ENCODE assay signal across 8 cellular contexts in the genomic region with DNA sequence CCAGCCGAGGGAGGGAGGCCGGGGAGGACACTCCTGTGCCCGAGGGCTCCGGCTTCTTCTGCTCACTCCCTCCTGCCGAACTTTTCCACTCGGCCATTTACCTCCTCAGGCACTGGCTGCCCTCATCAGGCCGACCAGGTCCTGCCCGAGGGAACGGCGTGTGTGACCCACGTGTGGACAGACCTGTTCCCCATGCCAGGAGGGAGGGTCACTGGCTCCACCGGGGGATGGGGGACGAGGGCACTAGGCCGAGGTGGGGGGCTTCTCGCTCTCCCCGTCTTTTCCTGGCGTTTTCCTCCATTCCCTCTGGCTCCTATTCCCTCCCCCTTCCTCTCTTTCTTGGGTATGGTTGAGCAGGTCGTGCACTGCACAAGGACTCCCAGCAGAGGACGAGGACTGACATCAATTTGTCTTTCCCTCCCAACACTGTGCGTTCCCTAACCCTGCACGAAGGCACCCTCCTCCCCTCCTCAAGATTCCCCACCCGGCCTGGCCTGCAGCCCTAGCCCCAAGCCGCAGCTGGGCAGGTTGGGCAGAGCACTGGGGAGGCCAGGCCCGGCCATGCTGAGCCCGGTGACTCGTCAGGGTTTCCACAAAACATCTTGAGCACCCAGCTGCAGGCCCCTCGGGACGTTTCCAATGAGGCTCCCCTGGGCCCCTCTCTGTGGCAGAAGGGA. TPM values are rescaled to one million over a fixed set of nuclear protein-coding genes. Genes with fewer than 3 reads are reported as not detected.
DNase-seq lines count a peak whose midpoint lies in the region; ATAC-seq, FAIRE-seq and TF ChIP-seq lines count a peak whose summit lies in the region.

No MANE protein-coding gene starts in this region.

- peaks cover 2% of the 10 kb centered on the region for H3K36me3 ChIP-seq in mesendoderm (ENCODE audit: control insufficient read depth, insufficient read depth, low read length)

- no peak overlapping the region for H3K27ac ChIP-seq in mesendoderm (ENCODE audit: low read depth, low read length)

- peak overlapping the region; percentile 89 for H3K4me2 ChIP-seq in mesendoderm (ENCODE audit: low read length)

- H3K79me2 ChIP-seq in mesendoderm (ENCODE audit: control insufficient read depth, insufficient read depth, low read length) = no peaks in the 10 kb centered on the region

- H3K4ac ChIP-seq in mesendoderm (ENCODE audit: low read depth, low read length) = no peak overlapping the region

- H4K5ac ChIP-seq in mesendoderm (ENCODE audit: low read length) = no peak overlapping the region

- H3K4me3 ChIP-seq in astrocyte of the spinal cord (ENCODE audit: low read depth, low read length) (peak overlapping the region; percentile 21), mesendoderm (ENCODE audit: low read length) (peak overlapping the region; percentile 28)

- no peaks in the 10 kb centered on the region for H3K79me1 ChIP-seq in mesendoderm (ENCODE audit: low read length)

- peak overlapping the region; percentile 68 for H3K9ac ChIP-seq in mesendoderm (ENCODE audit: low read length)

- no CpG with 5 or more reads among the region's 28 CpGs for WGBS in mesendoderm (ENCODE audit: extremely low coverage, insufficient coverage, low lambda C conversion rate)

- TF ChIP-seq POLR2A in H54 (IDR thresholded peaks at IDR 0.05; ENCODE audit: low read depth, low read length) = no peak

- no peak overlapping the region for H2BK15ac ChIP-seq in mesendoderm (replicated peaks; ENCODE audit: low read depth)

- H3K23ac ChIP-seq in mesendoderm (ENCODE audit: low read length) = no peak overlapping the region

- ATAC-seq in GM19324 (IDR thresholded peaks at IDR 0.05; ENCODE audit: low FRiP score, unreplicated experiment) (no peak), HG03039 (IDR thresholded peaks at IDR 0.05; ENCODE audit: unreplicated experiment) (no peak)

- DNase-seq in AG20443 (ENCODE audit: low spot score) (peak; percentile 28), H54 (ENCODE audit: insufficient read length, low spot score) (peak; percentile 66), astrocyte of the spinal cord (ENCODE audit: low read depth, low spot score) (no peak), mesendoderm (peak; percentile 23), NCI-H2196 (lab: John Stamatoyannopoulos, UW; ENCODE audit: unreplicated experiment) (no peak), NCI-H2171 treated with DMSO at 0.1 percent for 48 hours (lab: John Stamatoyannopoulos, UW) (no peak)

- FAIRE-seq in H54 (lab: Jason Lieb, UNC) = no peak

- H2BK5ac ChIP-seq in mesendoderm (ENCODE audit: low read length) = no peak overlapping the region

- H3K27me3 ChIP-seq in mesendoderm (ENCODE audit: insufficient read depth, low read length, poor library complexity) = peaks cover 6% of the 10 kb centered on the region

- no peak for TF ChIP-seq CTCF in astrocyte of the spinal cord (IDR thresholded peaks at IDR 0.05; ENCODE audit: low read depth, low read length)

- in situ Hi-C loops in astrocyte of the spinal cord (cut with HindIII; ENCODE audit: low sequenced_read_pairs) = no loop called here

- H3K56ac ChIP-seq in mesendoderm (ENCODE audit: low read length) = peak overlapping the region; percentile 84

- H2BK120ac ChIP-seq in mesendoderm (ENCODE audit: low read depth, low read length) = no peak overlapping the region

- H2AK5ac ChIP-seq in mesendoderm (ENCODE audit: low read length) = no peak overlapping the region

- H3K18ac ChIP-seq in mesendoderm (ENCODE audit: low read length) = no peak overlapping the region

- no peak overlapping the region for H4K8ac ChIP-seq in mesendoderm (ENCODE audit: low read depth, low read length)

- H3K4me1 ChIP-seq in mesendoderm (ENCODE audit: control insufficient read depth, low read depth, low read length) = no peaks in the 10 kb centered on the region

RNA-seq across cellular contexts. Expression of a gene that starts 3.2 kb away (rescaled TPM):
- 0.15 TPM for polyA plus RNA-seq in mesendoderm (2013, experiment 1 of 2)
- 0.21 TPM for polyA plus RNA-seq in mesendoderm (2013, experiment 2 of 2)

RNA-seq across cellular contexts. Expression of a gene that starts 15.7 kb away (rescaled TPM):
- polyA plus RNA-seq in mesendoderm (2013, experiment 1 of 2) = 78.8 TPM
- 83.5 TPM for polyA plus RNA-seq in mesendoderm (2013, experiment 2 of 2)

RNA-seq across cellular contexts. Expression of a gene that starts 27.8 kb away (rescaled TPM):
- 73.3 TPM for polyA plus RNA-seq in mesendoderm (2013, experiment 1 of 2)
- polyA plus RNA-seq in mesendoderm (2013, experiment 2 of 2) = 73.9 TPM

RNA-seq across cellular contexts. Expression of a gene that starts 51.2 kb away (rescaled TPM):
- polyA plus RNA-seq in mesendoderm (2013, experiment 1 of 2) = 1.3 TPM
- polyA plus RNA-seq in mesendoderm (2013, experiment 2 of 2) = 1.3 TPM

Comparison
In these comparisons a context has a peak if more than half of its experiments do, and no peak if none do; other contexts are left out.
1. DNase-seq: peak in AG20443 (single experiment), H54 (single experiment) and mesendoderm (single experiment); none in astrocyte of the spinal cord (single experiment), NCI-H2196 (single experiment) and NCI-H2171 treated with DMSO at 0.1 percent for 48 hours (single experiment).